29 cellular contexts compared by ENCODE assay signal in the genomic region with DNA sequence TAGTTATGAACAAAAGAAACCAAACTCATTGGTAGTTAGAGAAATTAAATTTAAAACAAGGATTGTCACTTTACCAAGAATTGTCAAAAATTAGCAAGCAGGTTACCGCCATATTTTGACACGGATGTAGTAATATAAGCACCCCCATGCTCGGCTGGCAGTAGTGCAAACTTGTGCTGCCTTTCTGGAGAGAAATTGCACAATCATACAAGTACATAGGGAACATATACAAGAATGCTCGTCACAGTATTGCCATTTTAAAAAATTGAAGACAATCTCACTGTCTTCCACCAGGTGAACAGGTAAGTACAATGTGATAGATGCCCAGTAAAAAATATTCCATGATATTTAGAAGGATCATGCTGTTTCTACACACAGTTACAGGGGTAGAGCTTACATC.
"Had no signal": no experiment of that assay in that cellular context is flagged by ENCODE, and none has a peak within 500 bp of the region (broad histone marks: within the 10 kb centered on the region; RNA-seq: fewer than 3 reads in every experiment).

No MANE protein-coding gene starts in this region.

- H3K36me3 ChIP-seq: ascending aorta, esophagus muscularis mucosa, gastrocnemius medialis, heart left ventricle had no signal

- H3K9me3 ChIP-seq: ascending aorta, esophagus muscularis mucosa, gastrocnemius medialis, heart left ventricle had no signal

- H3K27ac ChIP-seq: ascending aorta, coronary artery, dorsolateral prefrontal cortex, esophagus muscularis mucosa, foreskin keratinocyte, gastrocnemius medialis, heart left ventricle, VCaP had no signal

- FAIRE-seq: bronchial epithelial cell, TTC549 had no signal

- H3K27me3 ChIP-seq: ascending aorta, dorsolateral prefrontal cortex, esophagus muscularis mucosa, foreskin keratinocyte, gastrocnemius medialis, heart left ventricle had no signal

- ATAC-seq: activated naive CD4-positive, alpha-beta T cell treated with anti-CD3 and anti-CD28 coated beads, Interleukin-2, amount 50 U/mL, for 72 hours; activated T-cell treated with anti-CD3 and anti-CD28 coated beads, Interleukin-2, amount 50 U/mL, for 72 hours; effector memory CD8-positive, alpha-beta T cell; foreskin keratinocyte; gastrocnemius medialis; heart left ventricle; WTC11 had no signal

- H3K4me1 ChIP-seq: ascending aorta, esophagus muscularis mucosa, foreskin keratinocyte, gastrocnemius medialis had no signal

- DNase-seq: activated CD4-positive, alpha-beta memory T cell treated with anti-CD3 and anti-CD28 coated beads, Interleukin-2, amount 10 ng/mL, durations not matched to agents 7 days and 5 days; activated CD4-positive, alpha-beta T cell treated with anti-CD3 and anti-CD28 coated beads for 1 hour; activated CD4-positive, alpha-beta T cell treated with anti-CD3 and anti-CD28 coated beads for 4 hours; activated CD4-positive, alpha-beta T cell treated with anti-CD3 and anti-CD28 coated beads, Interleukin-2, amount 10 ng/mL, durations not matched to agents 7 days and 5 days; activated CD4-positive, alpha-beta T cell treated with anti-CD3 and anti-CD28 coated beads, Interleukin-2, amount 50 U/mL, for 4 hours; activated CD8-positive, alpha-beta memory T cell treated with anti-CD3 and anti-CD28 coated beads, Interleukin-2, amount 50 U/mL, for 48 hours; activated gamma-delta T cell; activated naive CD4-positive, alpha-beta T cell; activated naive CD4-positive, alpha-beta T cell treated with anti-CD3 and anti-CD28 coated beads, Interleukin-2, amount 10 ng/mL, durations not matched to agents 7 days and 5 days; activated naive CD8-positive, alpha-beta T cell treated with anti-CD3 and anti-CD28 coated beads, Interleukin-2, amount 10 ng/mL, durations not matched to agents 7 days and 5 days; activated T-cell treated with anti-CD3 and anti-CD28 coated beads for 4 hours; activated T-cell treated with anti-CD3 and anti-CD28 coated beads, Interleukin-2, amount 50 U/mL, for 24 hours; activated T-cell treated with anti-CD3 and anti-CD28 coated beads, Interleukin-2, amount 50 U/mL, for 72 hours; dorsolateral prefrontal cortex; effector memory CD8-positive, alpha-beta T cell; erythroblast; foreskin keratinocyte; gastrocnemius medialis; glutamatergic neuron; heart left ventricle; hypothalamus had no signal

- H3K4me3 ChIP-seq: ascending aorta, coronary artery, dorsolateral prefrontal cortex, esophagus muscularis mucosa, gastrocnemius medialis, heart left ventricle had no signal
